In the genomic region with DNA sequence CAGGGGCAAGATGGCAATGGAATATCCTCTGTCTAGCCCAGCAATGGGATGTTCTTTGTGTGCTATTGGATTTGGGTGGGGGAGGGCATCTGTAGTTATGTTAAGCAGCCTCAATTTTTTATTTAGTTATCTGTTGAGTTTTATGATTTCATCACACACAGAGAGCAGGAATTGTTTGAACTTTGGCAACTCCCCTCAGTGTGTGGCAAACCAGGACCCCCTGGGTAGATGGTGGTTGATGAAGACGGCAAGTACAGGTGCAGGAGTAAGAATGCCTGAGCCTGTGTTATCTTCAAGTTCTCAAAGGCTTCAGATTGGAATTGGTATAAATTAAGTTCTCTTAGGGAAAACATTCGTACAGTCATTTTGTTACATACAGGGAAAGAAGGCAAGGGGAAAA, we compare ENCODE assay signal across 20 cellular contexts.
DNase-seq lines count a peak whose midpoint lies in the region; ATAC-seq, FAIRE-seq and TF ChIP-seq lines count a peak whose summit lies in the region.
"Had no signal": no experiment of that assay in that cellular context is flagged by ENCODE, and none has a peak within 500 bp of the region (broad histone marks: within the 10 kb centered on the region; RNA-seq: fewer than 3 reads in every experiment).

No MANE protein-coding gene starts in this region.

- peak overlapping the region; percentile 29 for H3K4me3 Mint-ChIP-seq in activated T-cell treated with anti-CD3 and anti-CD28 coated beads, Interleukin-2, amount 50 U/mL, for 4 hours
- no peak overlapping the region for H3K4me3 Mint-ChIP-seq in activated naive CD8-positive, alpha-beta T cell treated with anti-CD3 and anti-CD28 coated beads, Interleukin-2, amount 50 U/mL, for 24 hours
- H3K4me3 Mint-ChIP-seq: HFFc6; T-helper 1 cell treated with Interleukin-12 subunit alpha and Interleukin-12 subunit beta and Interleukin-4 antibody, amounts not matched to agents 30 μg/mL and 1 μg/mL, for 36 hours had no signal

- TF ChIP-seq POLR2A in NB4 (IDR thresholded peaks at IDR 0.05; ENCODE audit: extremely low read depth, insufficient read length), result no peak

- no peak for TF ChIP-seq CTCF in NB4 (IDR thresholded peaks at IDR 0.05; ENCODE audit: low read depth, low read length)
- TF ChIP-seq CTCF in pancreas (IDR thresholded peaks at IDR 0.05), result no peak

- H3K27ac ChIP-seq in pancreas, result peak overlapping the region in 3 of 4 donors; percentile 58 to 66 (median 59)
- H3K27ac ChIP-seq: adrenal gland; BLaER1 treated with 17β-estradiol and CSF1 and Interleukin-3, amounts not matched to agents 10 nM and 100 nM; gastrocnemius medialis; suprapubic skin had no signal

- intact Hi-C loops in pancreas (cut with DNase I) (no loop called here), Right ventricle myocardium inferior (cut with DNase I) (no loop called here)

- H3K27me3 ChIP-seq in pancreas, result no peaks in the 10 kb centered on the region
- H3K27me3 ChIP-seq: adrenal gland; BLaER1 treated with 17β-estradiol and CSF1 and Interleukin-3, amounts not matched to agents 10 nM and 100 nM; gastrocnemius medialis; suprapubic skin had no signal

- peaks cover 31% of the 10 kb centered on the region for H3K4me1 Mint-ChIP-seq in activated T-cell treated with anti-CD3 and anti-CD28 coated beads, Interleukin-2, amount 50 U/mL, for 4 hours (ENCODE audit: low read depth)
- peaks cover 55% of the 10 kb centered on the region for H3K4me1 Mint-ChIP-seq in activated naive CD8-positive, alpha-beta T cell treated with anti-CD3 and anti-CD28 coated beads, Interleukin-2, amount 50 U/mL, for 24 hours

- H3K27me3 Mint-ChIP-seq in activated T-cell treated with anti-CD3 and anti-CD28 coated beads, Interleukin-2, amount 50 U/mL, for 4 hours (ENCODE audit: low read depth), result no peaks in the 10 kb centered on the region
- H3K27me3 Mint-ChIP-seq in activated naive CD8-positive, alpha-beta T cell treated with anti-CD3 and anti-CD28 coated beads, Interleukin-2, amount 50 U/mL, for 24 hours, result no peaks in the 10 kb centered on the region

- no peak for FAIRE-seq in pancreas (lab: Jason Lieb, UNC)

- H3K4me3 ChIP-seq in NB4 (ENCODE audit: low read depth, low read length) (no peak overlapping the region), pancreas (no peak overlapping the region)
- H3K4me3 ChIP-seq: adrenal gland; BLaER1 treated with 17β-estradiol and CSF1 and Interleukin-3, amounts not matched to agents 10 nM and 100 nM; gastrocnemius medialis; suprapubic skin had no signal

- no peak for ATAC-seq in activated T-cell treated with anti-CD3 and anti-CD28 coated beads, Interleukin-2, amount 50 U/mL, for 4 hours
- no peak for ATAC-seq in activated naive CD8-positive, alpha-beta T cell treated with anti-CD3 and anti-CD28 coated beads, Interleukin-2, amount 50 U/mL, for 24 hours
- peak in 3 of 4 donors; percentile 23 to 28 (median 23) for ATAC-seq in pancreas
- ATAC-seq in Right ventricle myocardium inferior, result no peak
- ATAC-seq: gastrocnemius medialis, left cardiac atrium had no signal

- 30 to 39% methylated on average over 2 of the region's 2 CpGs for WGBS in pancreas, 2 donors

- H3K9me3 ChIP-seq in pancreas, result no peaks in the 10 kb centered on the region
- H3K9me3 ChIP-seq: adrenal gland, gastrocnemius medialis, suprapubic skin had no signal

- H3K4me1 ChIP-seq in pancreas, result peaks cover 7 to 45% (median 26%) of the 10 kb centered on the region in 3 donors

- peak overlapping the region; percentile 36 for H3K27ac Mint-ChIP-seq in activated naive CD8-positive, alpha-beta T cell treated with anti-CD3 and anti-CD28 coated beads, Interleukin-2, amount 50 U/mL, for 24 hours
- H3K27ac Mint-ChIP-seq: HFFc6; T-helper 1 cell treated with Interleukin-12 subunit alpha and Interleukin-12 subunit beta and Interleukin-4 antibody, amounts not matched to agents 30 μg/mL and 1 μg/mL, for 36 hours had no signal

- no peaks in the 10 kb centered on the region for H3K9me3 Mint-ChIP-seq in activated T-cell treated with anti-CD3 and anti-CD28 coated beads, Interleukin-2, amount 50 U/mL, for 4 hours
- H3K9me3 Mint-ChIP-seq in activated naive CD8-positive, alpha-beta T cell treated with anti-CD3 and anti-CD28 coated beads, Interleukin-2, amount 50 U/mL, for 24 hours, result peaks cover 4% of the 10 kb centered on the region
- H3K9me3 Mint-ChIP-seq: HFFc6; T-helper 1 cell treated with Interleukin-12 subunit alpha and Interleukin-12 subunit beta and Interleukin-4 antibody, amounts not matched to agents 30 μg/mL and 1 μg/mL, for 36 hours had no signal

- H3K36me3 ChIP-seq in pancreas, result no peaks in the 10 kb centered on the region
- H3K36me3 ChIP-seq: adrenal gland, gastrocnemius medialis, suprapubic skin had no signal

- no peak for DNase-seq in activated T-cell treated with anti-CD3 and anti-CD28 coated beads, Interleukin-2, amount 50 U/mL, for 4 hours
- no peak for DNase-seq in activated T-cell treated with anti-CD3 and anti-CD28 coated beads, Interleukin-2, amount 50 U/mL, for 1 hour
- peak; percentile 59 for DNase-seq in NB4 (ENCODE audit: low read depth)
- no peak for DNase-seq in activated naive CD8-positive, alpha-beta T cell treated with anti-CD3 and anti-CD28 coated beads, Interleukin-2, amount 50 U/mL, for 24 hours
- DNase-seq in pancreas, result no peak
- no peak for DNase-seq in middle frontal gyrus (ENCODE audit: extremely low spot score, low spot score)
- no peak for DNase-seq in NCI-H345 (lab: John Stamatoyannopoulos, UW)
- DNase-seq in Right ventricle myocardium inferior (ENCODE audit: missing footprints), result no peak
- DNase-seq: activated CD4-positive, alpha-beta T cell treated with anti-CD3 and anti-CD28 coated beads, Interleukin-2, amount 50 U/mL, for 48 hours; adrenal gland; central memory CD4-positive, alpha-beta T cell; gastrocnemius medialis; HFFc6; left cardiac atrium; mesendoderm; NCI-H526 treated with DMSO at 0.1 percent for 48 hours; stimulated activated CD4-positive, alpha-beta T cell treated with anti-CD3 and anti-CD28 coated beads, Interleukin-4, amount 100 ng/mL, for 4 hours had no signal

- peaks cover 16% of the 10 kb centered on the region for H3K36me3 Mint-ChIP-seq in activated T-cell treated with anti-CD3 and anti-CD28 coated beads, Interleukin-2, amount 50 U/mL, for 4 hours (ENCODE audit: insufficient read depth)
- H3K36me3 Mint-ChIP-seq in activated naive CD8-positive, alpha-beta T cell treated with anti-CD3 and anti-CD28 coated beads, Interleukin-2, amount 50 U/mL, for 24 hours (ENCODE audit: low read depth), result peaks cover 20% of the 10 kb centered on the region

Comparison
In these comparisons a context has a peak if more than half of its experiments do, and no peak if none do; other contexts are left out.
1. ATAC-seq: peak in pancreas (3 of 4); none in activated T-cell treated with anti-CD3 and anti-CD28 coated beads, Interleukin-2, amount 50 U/mL, for 4 hours (0 of 2), activated naive CD8-positive, alpha-beta T cell treated with anti-CD3 and anti-CD28 coated beads, Interleukin-2, amount 50 U/mL, for 24 hours (single experiment) and Right ventricle myocardium inferior (single experiment).